Comparison of ENCODE assay signal across 12 cellular contexts in the genomic region with DNA sequence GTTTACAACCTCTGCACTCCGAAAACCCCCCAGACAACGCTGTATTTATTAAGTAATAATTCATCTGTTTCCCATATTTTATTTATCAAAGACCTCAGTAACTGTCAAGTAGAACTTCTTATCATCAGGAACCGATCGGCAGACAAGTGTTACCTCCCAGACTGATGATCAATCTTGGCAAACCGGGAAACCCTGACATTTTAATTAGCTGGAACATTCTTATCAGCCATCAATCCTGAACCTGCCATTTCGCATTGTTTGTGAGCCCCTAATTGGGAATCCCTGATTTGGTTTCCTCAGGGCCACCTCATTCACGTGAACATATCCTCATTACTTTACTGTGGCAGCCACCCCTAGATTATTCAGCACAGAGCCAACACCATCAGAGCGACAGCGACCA.
DNase-seq lines count a peak whose midpoint lies in the region; ATAC-seq and TF ChIP-seq lines count a peak whose summit lies in the region.
"Had no signal": no experiment of that assay in that cellular context is flagged by ENCODE, and none has a peak within 500 bp of the region (broad histone marks: within the 10 kb centered on the region; RNA-seq: fewer than 3 reads in every experiment).

No MANE protein-coding gene starts in this region.

- no peaks in the 10 kb centered on the region for H3K36me3 Mint-ChIP-seq in activated CD4-positive, alpha-beta memory T cell treated with anti-CD3 and anti-CD28 coated beads, Interleukin-2, amount 10 ng/mL, durations not matched to agents 7 days and 5 days (ENCODE audit: low read depth)
- no peaks in the 10 kb centered on the region for H3K36me3 Mint-ChIP-seq in activated CD4-positive, alpha-beta memory T cell treated with anti-CD3 and anti-CD28 coated beads for 36 hours
- no peaks in the 10 kb centered on the region for H3K36me3 Mint-ChIP-seq in osteocyte (ENCODE audit: unreplicated experiment)
- no peaks in the 10 kb centered on the region for H3K36me3 Mint-ChIP-seq in activated T-cell treated with anti-CD3 and anti-CD28 coated beads, Interleukin-2, amount 50 U/mL, for 72 hours (ENCODE audit: insufficient read depth in 2 of 2)
- H3K36me3 Mint-ChIP-seq: CD14-positive monocyte; CD8-positive, alpha-beta T cell had no signal

- no peaks in the 10 kb centered on the region for H3K4me1 Mint-ChIP-seq in activated CD4-positive, alpha-beta memory T cell treated with anti-CD3 and anti-CD28 coated beads, Interleukin-2, amount 10 ng/mL, durations not matched to agents 7 days and 5 days
- H3K4me1 Mint-ChIP-seq in activated CD4-positive, alpha-beta memory T cell treated with anti-CD3 and anti-CD28 coated beads for 36 hours (ENCODE audit: low read depth), result no peaks in the 10 kb centered on the region
- no peaks in the 10 kb centered on the region for H3K4me1 Mint-ChIP-seq in osteocyte (ENCODE audit: unreplicated experiment)
- H3K4me1 Mint-ChIP-seq in activated T-cell treated with anti-CD3 and anti-CD28 coated beads, Interleukin-2, amount 50 U/mL, for 72 hours (ENCODE audit: low read depth), result no peaks in the 10 kb centered on the region

- ATAC-seq in activated T-cell treated with anti-CD3 and anti-CD28 coated beads, Interleukin-2, amount 50 U/mL, for 72 hours (replicated peaks in 1 of 2), result no peak
- no peak for ATAC-seq in GM18867 (IDR thresholded peaks at IDR 0.05; ENCODE audit: unreplicated experiment)
- ATAC-seq: CD8-positive, alpha-beta T cell had no signal

- H3K4me3 Mint-ChIP-seq in activated CD4-positive, alpha-beta memory T cell treated with anti-CD3 and anti-CD28 coated beads, Interleukin-2, amount 10 ng/mL, durations not matched to agents 7 days and 5 days, result no peak overlapping the region
- no peak overlapping the region for H3K4me3 Mint-ChIP-seq in activated CD4-positive, alpha-beta memory T cell treated with anti-CD3 and anti-CD28 coated beads for 36 hours
- no peak overlapping the region for H3K4me3 Mint-ChIP-seq in osteocyte (ENCODE audit: unreplicated experiment)
- no peak overlapping the region for H3K4me3 Mint-ChIP-seq in activated T-cell treated with anti-CD3 and anti-CD28 coated beads, Interleukin-2, amount 50 U/mL, for 72 hours
- H3K4me3 Mint-ChIP-seq: CD14-positive monocyte; CD8-positive, alpha-beta T cell had no signal

- DNase-seq in activated CD4-positive, alpha-beta memory T cell treated with anti-CD3 and anti-CD28 coated beads, Interleukin-2, amount 10 ng/mL, durations not matched to agents 7 days and 5 days, result peak; percentile 4
- DNase-seq in activated CD4-positive, alpha-beta memory T cell treated with anti-CD3 and anti-CD28 coated beads for 36 hours, result no peak
- DNase-seq in HEK293T (ENCODE audit: extremely low spot score), result no peak
- peak; percentile 17 for DNase-seq in ecto neural progenitor cell (ENCODE audit: low spot score)
- DNase-seq in osteocyte (ENCODE audit: extremely low spot score, unreplicated experiment), result peak; percentile 48
- no peak for DNase-seq in activated T-cell treated with anti-CD3 and anti-CD28 coated beads, Interleukin-2, amount 50 U/mL, for 72 hours
- no peak for DNase-seq in NCI-H524 treated with DMSO at 0.1 percent for 48 hours (lab: John Stamatoyannopoulos, UW)
- DNase-seq: DND-41, GF-D8 had no signal

- H3K27ac Mint-ChIP-seq in activated CD4-positive, alpha-beta memory T cell treated with anti-CD3 and anti-CD28 coated beads, Interleukin-2, amount 10 ng/mL, durations not matched to agents 7 days and 5 days, result no peak overlapping the region
- no peak overlapping the region for H3K27ac Mint-ChIP-seq in activated CD4-positive, alpha-beta memory T cell treated with anti-CD3 and anti-CD28 coated beads for 36 hours
- H3K27ac Mint-ChIP-seq in osteocyte (ENCODE audit: unreplicated experiment), result no peak overlapping the region
- H3K27ac Mint-ChIP-seq in activated T-cell treated with anti-CD3 and anti-CD28 coated beads, Interleukin-2, amount 50 U/mL, for 72 hours, result no peak overlapping the region
- H3K27ac Mint-ChIP-seq: CD14-positive monocyte; CD8-positive, alpha-beta T cell had no signal

- CTCF ChIA-PET in activated CD4-positive, alpha-beta memory T cell treated with anti-CD3 and anti-CD28 coated beads, Interleukin-2, amount 10 ng/mL, durations not matched to agents 7 days and 5 days (lab: Charles Lee), result no interaction called here
- CTCF ChIA-PET in activated CD4-positive, alpha-beta memory T cell treated with anti-CD3 and anti-CD28 coated beads for 36 hours (lab: Charles Lee), result no interaction called here
- CTCF ChIA-PET in HEK293T (lab: Yijun Ruan, JAX), result no interaction called here

- H3K9me3 Mint-ChIP-seq in activated CD4-positive, alpha-beta memory T cell treated with anti-CD3 and anti-CD28 coated beads, Interleukin-2, amount 10 ng/mL, durations not matched to agents 7 days and 5 days, result no peaks in the 10 kb centered on the region
- H3K9me3 Mint-ChIP-seq in activated CD4-positive, alpha-beta memory T cell treated with anti-CD3 and anti-CD28 coated beads for 36 hours, result no peaks in the 10 kb centered on the region
- no peaks in the 10 kb centered on the region for H3K9me3 Mint-ChIP-seq in osteocyte (ENCODE audit: unreplicated experiment)
- no peaks in the 10 kb centered on the region for H3K9me3 Mint-ChIP-seq in activated T-cell treated with anti-CD3 and anti-CD28 coated beads, Interleukin-2, amount 50 U/mL, for 72 hours
- H3K9me3 Mint-ChIP-seq: CD8-positive, alpha-beta T cell had no signal

- POLR2A ChIA-PET in activated CD4-positive, alpha-beta memory T cell treated with anti-CD3 and anti-CD28 coated beads, Interleukin-2, amount 10 ng/mL, durations not matched to agents 7 days and 5 days (lab: Charles Lee), result no interaction called here
- POLR2A ChIA-PET in activated CD4-positive, alpha-beta memory T cell treated with anti-CD3 and anti-CD28 coated beads for 36 hours (lab: Charles Lee), result no interaction called here
- POLR2A ChIA-PET in HEK293T (lab: Yijun Ruan, JAX), result no interaction called here

- intact Hi-C loops in activated CD4-positive, alpha-beta memory T cell treated with anti-CD3 and anti-CD28 coated beads for 36 hours (cut with micrococcal nuclease), result no loop called here

- no peak for TF ChIP-seq CTCF in osteocyte (IDR thresholded peaks at IDR 0.05)

- H3K27me3 Mint-ChIP-seq in activated CD4-positive, alpha-beta memory T cell treated with anti-CD3 and anti-CD28 coated beads, Interleukin-2, amount 10 ng/mL, durations not matched to agents 7 days and 5 days, result no peaks in the 10 kb centered on the region
- peaks cover 2% of the 10 kb centered on the region for H3K27me3 Mint-ChIP-seq in activated CD4-positive, alpha-beta memory T cell treated with anti-CD3 and anti-CD28 coated beads for 36 hours
- H3K27me3 Mint-ChIP-seq in osteocyte (ENCODE audit: unreplicated experiment), result peaks cover 3% of the 10 kb centered on the region
- H3K27me3 Mint-ChIP-seq in activated T-cell treated with anti-CD3 and anti-CD28 coated beads, Interleukin-2, amount 50 U/mL, for 72 hours (ENCODE audit: low read depth), result no peaks in the 10 kb centered on the region

TF ChIP-seq in HEK293T, 16 proteins besides CTCF, POLR2A, EP300 and RAD21:
- TF ChIP-seq, protein P1, sequence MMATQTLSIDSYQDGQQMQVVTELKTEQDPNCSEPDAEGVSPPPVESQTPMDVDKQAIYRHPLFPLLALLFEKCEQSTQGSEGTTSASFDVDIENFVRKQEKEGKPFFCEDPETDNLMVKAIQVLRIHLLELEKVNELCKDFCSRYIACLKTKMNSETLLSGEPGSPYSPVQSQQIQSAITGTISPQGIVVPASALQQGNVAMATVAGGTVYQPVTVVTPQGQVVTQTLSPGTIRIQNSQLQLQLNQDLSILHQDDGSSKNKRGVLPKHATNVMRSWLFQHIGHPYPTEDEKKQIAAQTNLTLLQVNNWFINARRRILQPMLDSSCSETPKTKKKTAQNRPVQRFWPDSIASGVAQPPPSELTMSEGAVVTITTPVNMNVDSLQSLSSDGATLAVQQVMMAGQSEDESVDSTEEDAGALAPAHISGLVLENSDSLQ (IDR thresholded peaks at IDR 0.05), result peak; percentile 51
- TF ChIP-seq ZNF384 (IDR thresholded peaks at IDR 0.05), result no peak

Comparison
In these comparisons a context has a peak if more than half of its experiments do, and no peak if none do; other contexts are left out.
1. DNase-seq: peak in activated CD4-positive, alpha-beta memory T cell treated with anti-CD3 and anti-CD28 coated beads, Interleukin-2, amount 10 ng/mL, durations not matched to agents 7 days and 5 days (single experiment), ecto neural progenitor cell (single experiment) and osteocyte (single experiment); none in activated CD4-positive, alpha-beta memory T cell treated with anti-CD3 and anti-CD28 coated beads for 36 hours (single experiment), HEK293T (single experiment), activated T-cell treated with anti-CD3 and anti-CD28 coated beads, Interleukin-2, amount 50 U/mL, for 72 hours (0 of 2) and NCI-H524 treated with DMSO at 0.1 percent for 48 hours (single experiment).